8 cellular contexts compared by ENCODE assay signal in the genomic region with DNA sequence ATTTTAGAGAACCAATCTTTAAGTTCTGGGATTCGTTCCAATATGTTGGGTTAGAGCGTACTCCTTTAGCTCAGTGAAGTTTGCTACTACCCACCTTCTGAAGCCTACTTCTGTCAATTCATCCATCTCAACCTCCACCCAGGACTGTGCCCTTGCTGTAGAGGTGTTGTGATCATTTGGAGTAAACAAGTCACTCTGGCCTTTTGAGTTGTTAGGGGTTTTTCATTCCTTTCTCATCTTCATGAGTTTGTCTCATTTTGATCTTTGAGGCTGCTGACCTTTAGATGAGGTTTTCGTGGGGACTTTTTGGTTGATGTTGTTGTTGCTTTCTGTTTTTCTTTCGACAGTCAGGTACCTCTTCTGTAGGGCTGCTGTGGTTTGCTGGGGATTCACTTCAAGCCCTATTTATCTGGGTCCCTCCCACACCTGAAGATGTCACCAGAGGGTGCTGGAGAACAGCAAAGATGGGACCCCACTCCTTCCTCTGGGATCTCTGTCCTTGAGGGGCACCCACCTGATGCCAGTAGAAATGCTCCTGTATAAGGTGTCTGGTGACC.
A peak's percentile ranks its signal among the peaks of the same experiment; 100 is the strongest.
DNase-seq lines count a peak whose midpoint lies in the region; ATAC-seq and TF ChIP-seq lines count a peak whose summit lies in the region.
"Not testable (repeated sequence)": the region's sequence is repeated elsewhere in the genome, so short reads cannot be mapped to it uniquely, and the experiment has no call there.

No MANE protein-coding gene starts in this region.

- H3K4me3 Mint-ChIP-seq in activated CD4-positive, alpha-beta T cell treated with anti-CD3 and anti-CD28 coated beads for 36 hours; activated CD8-positive, alpha-beta T cell treated with anti-CD3 and anti-CD28 coated beads for 36 hours; activated T-cell treated with anti-CD3 and anti-CD28 coated beads, Interleukin-2, amount 50 U/mL, for 72 hours; activated T-helper 17 cell treated with anti-CD3 and anti-CD28 coated beads, Interleukin-2, amount 50 U/mL, for 72 hours; activated naive CD8-positive, alpha-beta T cell treated with anti-CD3 and anti-CD28 coated beads, Interleukin-2, amount 50 U/mL, for 24 hours; stimulated activated naive B cell treated with anti-CD40 and anti-IgM and Interleukin-4, amounts not matched to agents 10 μg/mL and 1 μg/mL and 100 μg/mL, for 72 hours; stimulated activated naive CD8-positive, alpha-beta T cell treated with anti-CD3 and anti-CD28 coated beads, Interleukin-15, amount 100 ng/mL, for 72 hours: not testable (repeated sequence)

- not testable (repeated sequence) for H3K4me1 Mint-ChIP-seq in activated CD4-positive, alpha-beta T cell treated with anti-CD3 and anti-CD28 coated beads for 36 hours; activated CD8-positive, alpha-beta T cell treated with anti-CD3 and anti-CD28 coated beads for 36 hours (ENCODE audit: low read depth); activated T-cell treated with anti-CD3 and anti-CD28 coated beads, Interleukin-2, amount 50 U/mL, for 72 hours (ENCODE audit: low read depth); activated T-helper 17 cell treated with anti-CD3 and anti-CD28 coated beads, Interleukin-2, amount 50 U/mL, for 72 hours; activated naive CD8-positive, alpha-beta T cell treated with anti-CD3 and anti-CD28 coated beads, Interleukin-2, amount 50 U/mL, for 24 hours; stimulated activated naive B cell treated with anti-CD40 and anti-IgM and Interleukin-4, amounts not matched to agents 10 μg/mL and 1 μg/mL and 100 μg/mL, for 72 hours; stimulated activated naive CD8-positive, alpha-beta T cell treated with anti-CD3 and anti-CD28 coated beads, Interleukin-15, amount 100 ng/mL, for 72 hours

- not testable (repeated sequence) for H3K9me3 Mint-ChIP-seq in activated CD4-positive, alpha-beta T cell treated with anti-CD3 and anti-CD28 coated beads for 36 hours (ENCODE audit: low read depth); activated CD8-positive, alpha-beta T cell treated with anti-CD3 and anti-CD28 coated beads for 36 hours; activated T-cell treated with anti-CD3 and anti-CD28 coated beads, Interleukin-2, amount 50 U/mL, for 72 hours; activated T-helper 17 cell treated with anti-CD3 and anti-CD28 coated beads, Interleukin-2, amount 50 U/mL, for 72 hours; activated naive CD8-positive, alpha-beta T cell treated with anti-CD3 and anti-CD28 coated beads, Interleukin-2, amount 50 U/mL, for 24 hours; stimulated activated naive B cell treated with anti-CD40 and anti-IgM and Interleukin-4, amounts not matched to agents 10 μg/mL and 1 μg/mL and 100 μg/mL, for 72 hours; stimulated activated naive CD8-positive, alpha-beta T cell treated with anti-CD3 and anti-CD28 coated beads, Interleukin-15, amount 100 ng/mL, for 72 hours

- not testable (repeated sequence) for H3K27ac Mint-ChIP-seq in activated CD4-positive, alpha-beta T cell treated with anti-CD3 and anti-CD28 coated beads for 36 hours; activated CD8-positive, alpha-beta T cell treated with anti-CD3 and anti-CD28 coated beads for 36 hours; activated T-cell treated with anti-CD3 and anti-CD28 coated beads, Interleukin-2, amount 50 U/mL, for 72 hours; activated T-helper 17 cell treated with anti-CD3 and anti-CD28 coated beads, Interleukin-2, amount 50 U/mL, for 72 hours; activated naive CD8-positive, alpha-beta T cell treated with anti-CD3 and anti-CD28 coated beads, Interleukin-2, amount 50 U/mL, for 24 hours; stimulated activated naive B cell treated with anti-CD40 and anti-IgM and Interleukin-4, amounts not matched to agents 10 μg/mL and 1 μg/mL and 100 μg/mL, for 72 hours; stimulated activated naive CD8-positive, alpha-beta T cell treated with anti-CD3 and anti-CD28 coated beads, Interleukin-15, amount 100 ng/mL, for 72 hours

- H3K27me3 Mint-ChIP-seq in activated CD4-positive, alpha-beta T cell treated with anti-CD3 and anti-CD28 coated beads for 36 hours; activated CD8-positive, alpha-beta T cell treated with anti-CD3 and anti-CD28 coated beads for 36 hours; activated T-cell treated with anti-CD3 and anti-CD28 coated beads, Interleukin-2, amount 50 U/mL, for 72 hours (ENCODE audit: low read depth); activated T-helper 17 cell treated with anti-CD3 and anti-CD28 coated beads, Interleukin-2, amount 50 U/mL, for 72 hours; activated naive CD8-positive, alpha-beta T cell treated with anti-CD3 and anti-CD28 coated beads, Interleukin-2, amount 50 U/mL, for 24 hours; stimulated activated naive B cell treated with anti-CD40 and anti-IgM and Interleukin-4, amounts not matched to agents 10 μg/mL and 1 μg/mL and 100 μg/mL, for 72 hours; stimulated activated naive CD8-positive, alpha-beta T cell treated with anti-CD3 and anti-CD28 coated beads, Interleukin-15, amount 100 ng/mL, for 72 hours: not testable (repeated sequence)

- intact Hi-C loops in activated CD4-positive, alpha-beta T cell treated with anti-CD3 and anti-CD28 coated beads for 36 hours (cut with DNase I, micrococcal nuclease); activated CD8-positive, alpha-beta T cell treated with anti-CD3 and anti-CD28 coated beads for 36 hours (cut with micrococcal nuclease): not testable (repeated sequence)

- H3K36me3 Mint-ChIP-seq in activated CD4-positive, alpha-beta T cell treated with anti-CD3 and anti-CD28 coated beads for 36 hours (ENCODE audit: low read depth); activated CD8-positive, alpha-beta T cell treated with anti-CD3 and anti-CD28 coated beads for 36 hours (ENCODE audit: low read depth); activated T-cell treated with anti-CD3 and anti-CD28 coated beads, Interleukin-2, amount 50 U/mL, for 72 hours (ENCODE audit: insufficient read depth in 2 of 2); activated T-helper 17 cell treated with anti-CD3 and anti-CD28 coated beads, Interleukin-2, amount 50 U/mL, for 72 hours (ENCODE audit: low read depth); activated naive CD8-positive, alpha-beta T cell treated with anti-CD3 and anti-CD28 coated beads, Interleukin-2, amount 50 U/mL, for 24 hours (ENCODE audit: low read depth); stimulated activated naive B cell treated with anti-CD40 and anti-IgM and Interleukin-4, amounts not matched to agents 10 μg/mL and 1 μg/mL and 100 μg/mL, for 72 hours: not testable (repeated sequence)

- peak; percentile 48 for ATAC-seq in HG02610 (IDR thresholded peaks at IDR 0.05; ENCODE audit: unreplicated experiment)
- peak; percentile 35 for ATAC-seq in activated CD4-positive, alpha-beta T cell treated with anti-CD3 and anti-CD28 coated beads for 36 hours
- ATAC-seq in activated CD8-positive, alpha-beta T cell treated with anti-CD3 and anti-CD28 coated beads for 36 hours: peak; percentile 39
- peak; percentile 50 to 70 for ATAC-seq in activated T-cell treated with anti-CD3 and anti-CD28 coated beads, Interleukin-2, amount 50 U/mL, for 72 hours (replicated peaks in 1 of 2)
- peak; percentile 28 for ATAC-seq in activated T-helper 17 cell treated with anti-CD3 and anti-CD28 coated beads, Interleukin-2, amount 50 U/mL, for 72 hours (replicated peaks)
- peak; percentile 24 for ATAC-seq in activated naive CD8-positive, alpha-beta T cell treated with anti-CD3 and anti-CD28 coated beads, Interleukin-2, amount 50 U/mL, for 24 hours
- ATAC-seq in stimulated activated naive B cell treated with anti-CD40 and anti-IgM and Interleukin-4, amounts not matched to agents 10 μg/mL and 1 μg/mL and 100 μg/mL, for 72 hours (replicated peaks): peak; percentile 46
- peak; percentile 76 for ATAC-seq in stimulated activated naive CD8-positive, alpha-beta T cell treated with anti-CD3 and anti-CD28 coated beads, Interleukin-15, amount 100 ng/mL, for 72 hours

- CTCF ChIA-PET in activated CD4-positive, alpha-beta T cell treated with anti-CD3 and anti-CD28 coated beads for 36 hours (lab: Charles Lee); activated CD8-positive, alpha-beta T cell treated with anti-CD3 and anti-CD28 coated beads for 36 hours (lab: Charles Lee): not testable (repeated sequence)

- POLR2A ChIA-PET in activated CD4-positive, alpha-beta T cell treated with anti-CD3 and anti-CD28 coated beads for 36 hours (lab: Charles Lee); activated CD8-positive, alpha-beta T cell treated with anti-CD3 and anti-CD28 coated beads for 36 hours (lab: Charles Lee): not testable (repeated sequence)

- TF ChIP-seq CTCF in activated CD8-positive, alpha-beta T cell treated with anti-CD3 and anti-CD28 coated beads for 36 hours (IDR thresholded peaks at IDR 0.05): not testable (repeated sequence)

- DNase-seq in activated CD4-positive, alpha-beta T cell treated with anti-CD3 and anti-CD28 coated beads for 36 hours; activated CD8-positive, alpha-beta T cell treated with anti-CD3 and anti-CD28 coated beads for 36 hours; activated T-cell treated with anti-CD3 and anti-CD28 coated beads, Interleukin-2, amount 50 U/mL, for 72 hours; activated naive CD8-positive, alpha-beta T cell treated with anti-CD3 and anti-CD28 coated beads, Interleukin-2, amount 50 U/mL, for 24 hours; stimulated activated naive B cell treated with anti-CD40 and anti-IgM and Interleukin-4, amounts not matched to agents 10 μg/mL and 1 μg/mL and 100 μg/mL, for 72 hours; stimulated activated naive CD8-positive, alpha-beta T cell treated with anti-CD3 and anti-CD28 coated beads, Interleukin-15, amount 100 ng/mL, for 72 hours: not testable (repeated sequence)

Comparison
In these comparisons a context has a peak if more than half of its experiments do, and no peak if none do; other contexts are left out.
1. ATAC-seq: peak in every context shown above with its lines; median percentile 76 in stimulated activated naive CD8-positive, alpha-beta T cell treated with anti-CD3 and anti-CD28 coated beads, Interleukin-15, amount 100 ng/mL, for 72 hours; 60 in activated T-cell treated with anti-CD3 and anti-CD28 coated beads, Interleukin-2, amount 50 U/mL, for 72 hours; 48 in HG02610; 46 in stimulated activated naive B cell treated with anti-CD40 and anti-IgM and Interleukin-4, amounts not matched to agents 10 μg/mL and 1 μg/mL and 100 μg/mL, for 72 hours; 39 in activated CD8-positive, alpha-beta T cell treated with anti-CD3 and anti-CD28 coated beads for 36 hours; 35 in activated CD4-positive, alpha-beta T cell treated with anti-CD3 and anti-CD28 coated beads for 36 hours; 28 in activated T-helper 17 cell treated with anti-CD3 and anti-CD28 coated beads, Interleukin-2, amount 50 U/mL, for 72 hours; 24 in activated naive CD8-positive, alpha-beta T cell treated with anti-CD3 and anti-CD28 coated beads, Interleukin-2, amount 50 U/mL, for 24 hours.